In the genomic region with DNA sequence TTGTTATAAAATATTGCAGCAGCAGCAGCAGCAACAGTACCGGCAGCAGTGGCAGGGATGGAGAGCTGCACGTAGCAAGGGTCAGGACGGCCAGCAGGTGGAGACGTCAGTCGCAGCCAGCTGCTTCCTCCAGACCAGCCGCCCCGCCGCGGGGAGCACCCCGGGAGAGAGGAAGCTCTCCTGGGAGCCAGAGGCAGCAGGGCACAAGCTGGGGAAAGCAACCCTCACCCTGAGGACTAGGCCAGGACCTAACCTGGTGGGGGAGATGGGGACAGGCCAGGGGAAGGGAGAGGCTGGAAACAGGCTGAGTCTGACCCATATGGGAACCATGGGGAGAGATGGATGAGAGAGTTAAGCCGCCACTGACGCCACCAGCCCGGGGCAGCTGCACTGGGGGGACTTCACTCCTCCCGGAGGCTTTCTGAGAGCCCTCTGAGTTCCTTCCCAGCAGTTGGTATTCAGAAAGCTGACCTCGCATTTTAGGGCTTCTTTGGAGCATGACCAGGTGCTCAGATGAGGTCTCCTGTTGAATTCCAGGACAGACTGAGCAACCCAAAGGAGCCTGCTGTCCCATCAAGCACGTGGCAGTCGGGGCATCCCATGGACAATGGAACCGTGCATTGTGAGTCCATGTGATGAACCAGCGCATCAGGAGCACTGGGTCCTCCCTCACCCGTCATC, we compare ENCODE assay signal across 9 cellular contexts. TPM values are rescaled to one million over a fixed set of nuclear protein-coding genes. Genes with fewer than 3 reads are reported as not detected.
A peak's percentile ranks its signal among the peaks of the same experiment; 100 is the strongest.
DNase-seq lines count a peak whose midpoint lies in the region; ATAC-seq and TF ChIP-seq lines count a peak whose summit lies in the region.
"Had no signal": no experiment of that assay in that cellular context is flagged by ENCODE, and none has a peak within 500 bp of the region (broad histone marks: within the 10 kb centered on the region; RNA-seq: fewer than 3 reads in every experiment).

No MANE protein-coding gene starts in this region.

- H3K27ac Mint-ChIP-seq in HFFc6, result peak overlapping the region; percentile 46
- H3K27ac Mint-ChIP-seq: dendritic cell treated with granulocyte-macrophage colony-stimulating factor and Interleukin-4, amounts not matched to agents 40 ng/mL and 50 ng/mL, for 4 days had no signal

- no peaks in the 10 kb centered on the region for H3K36me3 Mint-ChIP-seq in HFFc6 (ENCODE audit: low read depth)

- peaks cover 6% of the 10 kb centered on the region for H3K27me3 Mint-ChIP-seq in HFFc6 (ENCODE audit: insufficient read depth)

- H3K9me3 Mint-ChIP-seq in HFFc6, result no peaks in the 10 kb centered on the region
- H3K9me3 Mint-ChIP-seq: dendritic cell treated with granulocyte-macrophage colony-stimulating factor and Interleukin-4, amounts not matched to agents 40 ng/mL and 50 ng/mL, for 4 days had no signal

- peak; percentile 9 for DNase-seq in DMS114 treated with DMSO at 0.1 percent for 48 hours (lab: John Stamatoyannopoulos, UW; ENCODE audit: unreplicated experiment)
- peak; percentile 68 for DNase-seq in HFFc6
- peak; percentile 59 for DNase-seq in NCI-H226
- peak; percentile 51 for DNase-seq in activated CD4-positive, alpha-beta T cell treated with anti-CD3 and anti-CD28 coated beads for 1 hour
- peak; percentile 51 for DNase-seq in central memory CD4-positive, alpha-beta T cell
- DNase-seq in left kidney (ENCODE audit: low read depth, low spot score), result peak; percentile 93
- DNase-seq in stimulated activated CD4-positive, alpha-beta T cell treated with anti-CD3 and anti-CD28 coated beads, Interleukin-4, amount 100 ng/mL, for 1 hour, result peak; percentile 68

- no peak for ATAC-seq in GM19328 (IDR thresholded peaks at IDR 0.05; ENCODE audit: unreplicated experiment)

- TF ChIP-seq CTCF in HFFc6 (IDR thresholded peaks at IDR 0.05), result peak; percentile 88

- H3K4me3 Mint-ChIP-seq in HFFc6, result peak overlapping the region; percentile 61
- H3K4me3 Mint-ChIP-seq: dendritic cell treated with granulocyte-macrophage colony-stimulating factor and Interleukin-4, amounts not matched to agents 40 ng/mL and 50 ng/mL, for 4 days had no signal

- peaks cover 60% of the 10 kb centered on the region for H3K4me1 Mint-ChIP-seq in HFFc6 (ENCODE audit: low read depth)

RNA-seq across cellular contexts. Expression of a gene that starts 56.3 kb away (rescaled TPM):
- total RNA-seq in HFFc6 (2021; fragmentation: NEBNext Ultra II Directional; extraction: Animal tissue kit (Norgen Biotek cat#: 25700)), result 1 to 10 TPM in 1 of 6 experiments, under 1 TPM in 5; 0.58 to 1.1 (median 0.72) TPM

Comparison
In these comparisons a context has a peak if more than half of its experiments do, and no peak if none do; other contexts are left out.
1. DNase-seq: peak in every context shown above with its lines; median percentile 93 in left kidney; 68 in HFFc6; 68 in stimulated activated CD4-positive, alpha-beta T cell treated with anti-CD3 and anti-CD28 coated beads, Interleukin-4, amount 100 ng/mL, for 1 hour; 59 in NCI-H226; 51 in activated CD4-positive, alpha-beta T cell treated with anti-CD3 and anti-CD28 coated beads for 1 hour; 51 in central memory CD4-positive, alpha-beta T cell; 9 in DMS114 treated with DMSO at 0.1 percent for 48 hours.